In genomic region chr1:12546771-12547585, GRCh38 we compare ENCODE assay signal across 20 cellular contexts.
DNase-seq lines count a peak whose midpoint lies in the region; ATAC-seq, FAIRE-seq and TF ChIP-seq lines count a peak whose summit lies in the region.
"Had no signal": no experiment of that assay in that cellular context is flagged by ENCODE, and none has a peak within 500 bp of the region (broad histone marks: within the 10 kb centered on the region; RNA-seq: fewer than 3 reads in every experiment).

No MANE protein-coding gene starts in this region.

- TF ChIP-seq EP300 in A549 (IDR thresholded peaks at IDR 0.05) = no peak

- peaks cover 21% of the 10 kb centered on the region for H3F3A ChIP-seq in neural progenitor cell (ENCODE audit: low read depth)

- H3K4me2 ChIP-seq in A549 = no peak overlapping the region
- H3K4me2 ChIP-seq in neural progenitor cell = no peak overlapping the region

- H3K9me3 Mint-ChIP-seq in activated CD4-positive, alpha-beta memory T cell treated with anti-CD3 and anti-CD28 coated beads for 36 hours = no peaks in the 10 kb centered on the region
- no peaks in the 10 kb centered on the region for H3K9me3 Mint-ChIP-seq in neural progenitor cell
- H3K9me3 Mint-ChIP-seq: effector memory CD8-positive, alpha-beta T cell had no signal

- no peak overlapping the region for H3K27ac Mint-ChIP-seq in activated CD4-positive, alpha-beta memory T cell treated with anti-CD3 and anti-CD28 coated beads for 36 hours
- no peak overlapping the region for H3K27ac Mint-ChIP-seq in neural progenitor cell

- POLR2A ChIA-PET in A549 (lab: Yijun Ruan, JAX) = no interaction called here
- POLR2A ChIA-PET in activated CD4-positive, alpha-beta memory T cell treated with anti-CD3 and anti-CD28 coated beads for 36 hours (lab: Charles Lee) = no interaction called here

- peaks cover 26% of the 10 kb centered on the region for H3K4me1 ChIP-seq in A549
- peaks cover 4 to 28% of the 10 kb centered on the region in 2 donors for H3K4me1 ChIP-seq in ascending aorta
- H3K4me1 ChIP-seq in left ventricle myocardium inferior = peaks cover 53% of the 10 kb centered on the region
- H3K4me1 ChIP-seq in neural progenitor cell = peaks cover 30% of the 10 kb centered on the region

- ATAC-seq in A549 = no peak
- ATAC-seq in sciatic nerve = peak; percentile 40
- ATAC-seq in GM21529 (IDR thresholded peaks at IDR 0.05; ENCODE audit: unreplicated experiment) = no peak
- ATAC-seq: effector memory CD8-positive, alpha-beta T cell; mucosa of descending colon had no signal

- TF ChIP-seq CTCF in A549 (IDR thresholded peaks at IDR 0.05) (no peak), ascending aorta (IDR thresholded peaks at IDR 0.05) (no peak), left ventricle myocardium inferior (IDR thresholded peaks at IDR 0.05; ENCODE audit: borderline replicate concordance) (no peak), neural progenitor cell (IDR thresholded peaks at IDR 0.05) (no peak), WERI-Rb-1 (IDR thresholded peaks at IDR 0.05; ENCODE audit: low read depth, low read length) (no peak)

- WGBS in A549 (ENCODE audit: missing lambda C conversion rate) = 88% methylated on average over 16 of the region's 17 CpGs

- H3K9ac ChIP-seq in neural progenitor cell = no peak overlapping the region
- H3K9ac ChIP-seq: GM23248 had no signal

- H3K36me3 Mint-ChIP-seq in activated CD4-positive, alpha-beta memory T cell treated with anti-CD3 and anti-CD28 coated beads for 36 hours = no peaks in the 10 kb centered on the region
- H3K36me3 Mint-ChIP-seq in neural progenitor cell = no peaks in the 10 kb centered on the region

- H3K4me1 Mint-ChIP-seq in activated CD4-positive, alpha-beta memory T cell treated with anti-CD3 and anti-CD28 coated beads for 36 hours (ENCODE audit: low read depth) = peaks cover 3% of the 10 kb centered on the region
- peaks cover 28% of the 10 kb centered on the region for H3K4me1 Mint-ChIP-seq in neural progenitor cell

- H3K27me3 Mint-ChIP-seq in activated CD4-positive, alpha-beta memory T cell treated with anti-CD3 and anti-CD28 coated beads for 36 hours = peaks cover 10% of the 10 kb centered on the region
- peaks cover 6% of the 10 kb centered on the region for H3K27me3 Mint-ChIP-seq in neural progenitor cell (ENCODE audit: insufficient read depth, low read depth)

- H3K36me3 ChIP-seq in ascending aorta (no peaks in the 10 kb centered on the region), left ventricle myocardium inferior (no peaks in the 10 kb centered on the region), neural progenitor cell (no peaks in the 10 kb centered on the region), WERI-Rb-1 (no peaks in the 10 kb centered on the region)

- TF ChIP-seq RAD21 in A549 (conservative IDR thresholded peaks at IDR 0.05 in 1 of 2, IDR thresholded peaks at IDR 0.05 in 1 of 2) = no peak

- H2AFZ ChIP-seq in neural progenitor cell (replicated peaks) = no peak overlapping the region
- H2AFZ ChIP-seq: GM23248 had no signal

- no peak for TF ChIP-seq POLR2A in A549 (IDR thresholded peaks at IDR 0.05; ENCODE audit: low read length)

- intact Hi-C loops in ascending aorta (cut with DNase I) = no loop called here
- intact Hi-C loops in left ventricle myocardium inferior (cut with micrococcal nuclease) = no loop called here
- intact Hi-C loops in sciatic nerve (cut with DNase I) = no loop called here
- intact Hi-C loops in activated CD4-positive, alpha-beta memory T cell treated with anti-CD3 and anti-CD28 coated beads for 36 hours (cut with micrococcal nuclease) = no loop called here

- no peaks in the 10 kb centered on the region for H3K27me3 ChIP-seq in ascending aorta
- H3K27me3 ChIP-seq in left ventricle myocardium inferior (ENCODE audit: low read depth) = no peaks in the 10 kb centered on the region
- no peaks in the 10 kb centered on the region for H3K27me3 ChIP-seq in neural progenitor cell
- H3K27me3 ChIP-seq in WERI-Rb-1 (ENCODE audit: insufficient read depth, low read depth, severe bottlenecking) = no peaks in the 10 kb centered on the region

- no peaks in the 10 kb centered on the region for H3K79me2 ChIP-seq in neural progenitor cell (ENCODE audit: low read depth)

- H3K27ac ChIP-seq in A549 (peak overlapping the region in 1 of 2 experiments; percentile 98; a peak in 4 of 6 replicates), ascending aorta (peak overlapping the region; percentile 76 to 80), left ventricle myocardium inferior (replicated peaks) (peak overlapping the region; percentile 74), neural progenitor cell (no peak overlapping the region), WERI-Rb-1 (no peak overlapping the region)
- H3K27ac ChIP-seq: GM23248, SK-N-MC had no signal

- H3K4me3 ChIP-seq in A549 (no peak overlapping the region), ascending aorta (no peak overlapping the region), left ventricle myocardium inferior (no peak overlapping the region), neural progenitor cell (no peak overlapping the region), WERI-Rb-1 (ENCODE audit: low read depth, low read length) (no peak overlapping the region)
- H3K4me3 ChIP-seq: GM23248, mucosa of descending colon, SK-N-MC had no signal

- H3K9me3 ChIP-seq in A549 (no peaks in the 10 kb centered on the region), ascending aorta (no peaks in the 10 kb centered on the region), left ventricle myocardium inferior (replicated peaks) (no peaks in the 10 kb centered on the region), neural progenitor cell (ENCODE audit: low read depth) (no peaks in the 10 kb centered on the region), WERI-Rb-1 (ENCODE audit: severe bottlenecking) (no peaks in the 10 kb centered on the region)
- H3K9me3 ChIP-seq: Caco-2, mucosa of descending colon had no signal

- CTCF ChIA-PET in A549 (lab: Yijun Ruan, JAX) = no interaction called here
- CTCF ChIA-PET in activated CD4-positive, alpha-beta memory T cell treated with anti-CD3 and anti-CD28 coated beads for 36 hours (lab: Charles Lee) = no interaction called here

- H4K20me1 ChIP-seq in neural progenitor cell (ENCODE audit: low read depth) = no peaks in the 10 kb centered on the region

- DNase-seq in A549 (ENCODE audit: low read depth in 1 of 2, low spot score in 1 of 2) (no peak), ascending aorta (ENCODE audit: low spot score in 2 of 2) (peak in 1 of 2 donors; percentile 79), left ventricle myocardium inferior (peak; percentile 84), sciatic nerve (ENCODE audit: low spot score) (peak; percentile 78), neural progenitor cell (ENCODE audit: low spot score) (no peak), WERI-Rb-1 (no peak)
- DNase-seq in activated CD4-positive, alpha-beta memory T cell treated with anti-CD3 and anti-CD28 coated beads for 36 hours = no peak
- DNase-seq: activated CD4-positive, alpha-beta T cell treated with anti-CD3 and anti-CD28 coated beads, Interleukin-2, amount 50 U/mL, for 4 hours; activated gamma-delta T cell; Caco-2; effector memory CD8-positive, alpha-beta T cell; GDM1; GM23248; NCI-H1048; NCI-H226 had no signal

- no peak for FAIRE-seq in A549 (lab: Jason Lieb, UNC)
- FAIRE-seq: bronchial epithelial cell, islet of Langerhans had no signal

- no peak overlapping the region for H3K4me3 Mint-ChIP-seq in activated CD4-positive, alpha-beta memory T cell treated with anti-CD3 and anti-CD28 coated beads for 36 hours
- no peak overlapping the region for H3K4me3 Mint-ChIP-seq in neural progenitor cell
- H3K4me3 Mint-ChIP-seq: effector memory CD8-positive, alpha-beta T cell had no signal

TF ChIP-seq in A549, 52 proteins besides CTCF, POLR2A, EP300 and RAD21:
- TF ChIP-seq KDM1A (IDR thresholded peaks at IDR 0.05; ENCODE audit: low read depth) = peak; percentile 49; the same call in 1 of the 2 replicates
- no peak for TF ChIP-seq CEBPB (IDR thresholded peaks at IDR 0.05)

Comparison
In these comparisons a context has a peak if more than half of its experiments do, and no peak if none do; other contexts are left out.
1. DNase-seq: peak in left ventricle myocardium inferior (single experiment) and sciatic nerve (single experiment); none in A549 (0 of 2), activated CD4-positive, alpha-beta memory T cell treated with anti-CD3 and anti-CD28 coated beads for 36 hours (single experiment), neural progenitor cell (single experiment) and WERI-Rb-1 (single experiment).
2. H3K27ac ChIP-seq: peak in ascending aorta (2 of 2) and left ventricle myocardium inferior (single experiment); none in neural progenitor cell (single experiment) and WERI-Rb-1 (single experiment).